In the genomic region with DNA sequence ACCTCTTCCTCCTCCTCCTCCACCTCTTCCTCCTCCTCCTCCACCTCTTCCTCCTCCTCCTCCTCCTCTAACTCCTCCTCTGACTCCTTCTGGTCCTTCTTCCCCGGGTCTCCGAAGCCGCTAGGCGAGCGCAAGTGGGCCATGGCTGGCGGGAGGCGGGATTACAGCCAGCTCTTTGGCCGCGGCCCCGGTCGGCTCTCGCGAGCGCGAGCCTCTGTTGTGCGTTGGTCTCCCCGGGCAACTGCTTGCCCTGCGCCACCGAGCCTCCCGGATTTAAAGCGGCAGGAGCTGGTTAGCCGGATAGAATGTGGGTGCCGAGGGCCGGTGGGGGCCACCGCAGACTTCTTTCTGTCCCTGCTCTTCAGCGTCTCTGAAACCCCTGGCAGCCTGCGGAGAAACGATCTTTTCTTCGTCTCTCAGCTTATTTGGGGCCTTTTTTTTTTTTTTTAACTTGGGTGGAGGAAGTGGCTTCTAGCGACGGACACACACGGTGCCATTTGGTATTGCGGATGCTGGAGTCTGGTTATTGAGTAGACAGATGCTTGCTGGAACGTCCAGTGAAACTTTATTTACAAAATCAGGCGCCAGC, we compare ENCODE assay signal across 8 cellular contexts. TPM values are rescaled to one million over a fixed set of nuclear protein-coding genes. Genes with fewer than 3 reads are reported as not detected.
A peak's percentile ranks its signal among the peaks of the same experiment; 100 is the strongest.
DNase-seq lines count a peak whose midpoint lies in the region; ATAC-seq and TF ChIP-seq lines count a peak whose summit lies in the region.

A gene (minus strand): TSS at position 165 of the 589 bp plus-strand sequence. CDS start 22 bp downstream, at position 143.

- TF ChIP-seq CTCF in C4-2B (conservative IDR thresholded peaks at IDR 0.05) (no peak; the same call in 1 of the 2 replicates), right lobe of liver (IDR thresholded peaks at IDR 0.05) (peak in 3 of 4 donors; percentile 10 to 19 (median 18))

- H3K27ac ChIP-seq in C4-2B (peak within 1 kb of the TSS; percentile 65), right lobe of liver (peak within 1 kb of the TSS; percentile 40 to 69 (median 59))

- peak within 1 kb of the TSS; percentile 57 to 67 (median 64) for H3K4me3 ChIP-seq in right lobe of liver

- H3K9me3 ChIP-seq in right lobe of liver: no peaks in the 10 kb centered on the region

- peak; percentile 61 for DNase-seq in NCI-H524 treated with DMSO at 0.1 percent for 48 hours (lab: John Stamatoyannopoulos, UW)
- peak; percentile 40 to 67 for DNase-seq in activated CD4-positive, alpha-beta T cell treated with anti-CD3 and anti-CD28 coated beads, Interleukin-2, amount 50 U/mL, for 24 hours (ENCODE audit: low read depth in 1 of 2, low spot score in 1 of 2)
- peak; percentile 74 to 88 for DNase-seq in dermis microvascular lymphatic vessel endothelial cell (ENCODE audit: low read depth in 2 of 2)
- peak; percentile 92 to 94 (median 93) for DNase-seq in right lobe of liver
- DNase-seq in stimulated activated CD4-positive, alpha-beta T cell treated with anti-CD3 and anti-CD28 coated beads, Interleukin-4, amount 100 ng/mL, for 4 hours: peak; percentile 61 to 66

- TF ChIP-seq POLR2A in right lobe of liver (IDR thresholded peaks at IDR 0.05): peak; percentile 49

- no peaks in the 10 kb centered on the region for H3K36me3 ChIP-seq in right lobe of liver

- no peaks in the 10 kb centered on the region for H3K4me1 ChIP-seq in right lobe of liver

- intact Hi-C loops in right lobe of liver (cut with DNase I): no loop called here

- under 1% methylated on average over 35 of the region's 35 CpGs for WGBS in right lobe of liver (ENCODE audit: insufficient coverage, low coverage, low lambda C conversion rate, missing lambda C conversion rate)

- H3K27me3 ChIP-seq in right lobe of liver: no peaks in the 10 kb centered on the region

- ATAC-seq in GM19324 (IDR thresholded peaks at IDR 0.05; ENCODE audit: low FRiP score, unreplicated experiment): peak; percentile 100
- ATAC-seq in HG03460 (IDR thresholded peaks at IDR 0.05; ENCODE audit: unreplicated experiment): peak; percentile 100
- ATAC-seq in right lobe of liver: peak; percentile 98 to 99 (median 99)

RNA-seq across cellular contexts. Expression of the gene that starts here (rescaled TPM):
- total RNA-seq in dermis microvascular lymphatic vessel endothelial cell (under 0.01 TPM in 2 replicates), right lobe of liver (under 1 TPM in 1 of 6 experiments, not detected in 5; 0.49 TPM)

Comparison
In these comparisons a context has a peak if more than half of its experiments do, and no peak if none do; other contexts are left out.
1. Peak in every context shown above with its lines: DNase-seq, ATAC-seq, H3K4me3 ChIP-seq and H3K27ac ChIP-seq.
2. Peak in DNase-seq in dermis microvascular lymphatic vessel endothelial cell; RNA of the gene not detected or under 1 TPM.
3. Peak in DNase-seq, ATAC-seq, H3K4me3 ChIP-seq and H3K27ac ChIP-seq in right lobe of liver; RNA of the gene not detected or under 1 TPM.